8 cellular contexts compared by ENCODE assay signal in the genomic region with DNA sequence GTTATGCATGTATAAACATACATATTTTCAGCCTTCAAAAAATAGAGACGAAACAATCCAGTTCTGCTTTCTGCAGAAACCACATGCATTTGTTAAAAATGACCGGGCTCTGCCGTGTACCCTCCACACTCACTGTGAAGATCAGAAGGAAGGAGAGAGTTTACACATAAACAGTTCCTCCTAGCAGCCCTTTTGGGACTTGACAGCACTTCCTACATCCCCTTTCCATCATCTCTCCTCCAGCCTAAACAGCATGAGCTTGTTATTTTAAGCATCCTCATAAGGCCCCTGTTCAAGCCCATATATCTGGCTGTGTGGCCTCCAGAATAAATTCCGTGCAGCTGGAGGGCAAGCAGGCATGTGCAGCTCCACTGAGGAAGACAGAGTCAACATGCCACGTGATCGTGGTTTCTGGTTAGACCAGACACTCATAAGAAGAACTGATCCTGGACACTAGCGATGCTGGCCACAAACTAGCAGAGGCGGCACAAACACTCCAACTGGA. TPM values are rescaled to one million over a fixed set of nuclear protein-coding genes. Genes with fewer than 3 reads are reported as not detected.
DNase-seq lines count a peak whose midpoint lies in the region; ATAC-seq and TF ChIP-seq lines count a peak whose summit lies in the region.

No MANE protein-coding gene starts in this region.

- ATAC-seq in GM18502 (IDR thresholded peaks at IDR 0.05; ENCODE audit: poor library complexity, unreplicated experiment), result peak; percentile 84
- peak; percentile 81 for ATAC-seq in GM21526 (IDR thresholded peaks at IDR 0.05; ENCODE audit: low FRiP score, unreplicated experiment)
- peak; percentile 82 for ATAC-seq in HG03571 (IDR thresholded peaks at IDR 0.05; ENCODE audit: unreplicated experiment)
- peak; percentile 13 for ATAC-seq in left ventricle myocardium superior

- H4K20me1 ChIP-seq in H9 (ENCODE audit: control insufficient read depth, insufficient read depth, insufficient read length), result no peaks in the 10 kb centered on the region

- no peaks in the 10 kb centered on the region for H3K79me2 ChIP-seq in H9 (ENCODE audit: insufficient read depth, low read length)

- H3K14ac ChIP-seq in H9 (ENCODE audit: insufficient read depth, low read length), result no peak overlapping the region

- no peak overlapping the region for H3K27ac ChIP-seq in H9 (ENCODE audit: insufficient read length, low read depth, low read length)

- H2BK5ac ChIP-seq in H9 (ENCODE audit: insufficient read length, low read length), result no peak overlapping the region

- no peak overlapping the region for H4K91ac ChIP-seq in H9 (ENCODE audit: insufficient read length, low read depth, low read length)

- H3K27me3 Mint-ChIP-seq in osteocyte (ENCODE audit: unreplicated experiment) (no peaks in the 10 kb centered on the region), H9 (ENCODE audit: low read depth) (no peaks in the 10 kb centered on the region)

- H2AFZ ChIP-seq in H9 (ENCODE audit: low read length), result no peak overlapping the region

- no peak overlapping the region for H3K56ac ChIP-seq in H9 (ENCODE audit: insufficient read length, low read depth, low read length)

- H3K23me2 ChIP-seq in H9 (ENCODE audit: insufficient read length, low read depth, low read length, poor library complexity, severe bottlenecking), result no peaks in the 10 kb centered on the region

- H2AK5ac ChIP-seq in H9 (ENCODE audit: insufficient read length, low read length), result no peak overlapping the region

- no CpG with 5 or more reads among the region's 8 CpGs for WGBS in H9 (ENCODE audit: extremely low coverage, insufficient read length, low lambda C conversion rate)

- no peak for DNase-seq in left ventricle myocardium superior
- no peak for DNase-seq in osteocyte (ENCODE audit: extremely low spot score, unreplicated experiment)
- no peak for DNase-seq in H9
- no peak for DNase-seq in KG1 (lab: John Stamatoyannopoulos, UW)
- DNase-seq in kidney tubule cell (ENCODE audit: low spot score), result no peak

- H3K4me2 ChIP-seq in H9 (ENCODE audit: insufficient read depth, insufficient read length, low read length), result no peak overlapping the region

- H2BK12ac ChIP-seq in H9 (ENCODE audit: insufficient read length, low read depth, low read length), result no peak overlapping the region

- H3K36me3 Mint-ChIP-seq in osteocyte (ENCODE audit: unreplicated experiment) (peaks cover 53% of the 10 kb centered on the region), H9 (ENCODE audit: insufficient read depth in 1 of 3, low read depth in 3 of 3) (peaks cover 3 to 6% (median 5%) of the 10 kb centered on the region in 3 experiments; a peak in 3 of 7 replicates)

- no peak overlapping the region for H3T11ph ChIP-seq in H9 (ENCODE audit: low read length)

- TF ChIP-seq CTCF in osteocyte (IDR thresholded peaks at IDR 0.05), result no peak
- TF ChIP-seq CTCF in H9 (conservative IDR thresholded peaks at IDR 0.05), result no peak

- intact Hi-C loops in left ventricle myocardium superior (cut with micrococcal nuclease), result no loop called here

- H4K8ac ChIP-seq in H9 (replicated peaks; ENCODE audit: insufficient read length, low read depth, low read length), result no peak overlapping the region

- H3K4me3 Mint-ChIP-seq in osteocyte (ENCODE audit: unreplicated experiment), result no peak overlapping the region
- H3K4me3 Mint-ChIP-seq in H9, result no peak overlapping the region

- no peaks in the 10 kb centered on the region for H3K4me1 ChIP-seq in H9 (ENCODE audit: insufficient read depth, low read length)

- H3K79me1 ChIP-seq in H9 (ENCODE audit: insufficient read depth, low read depth, low read length, poor library complexity, severe bottlenecking), result no peaks in the 10 kb centered on the region

- H3K9me3 Mint-ChIP-seq in osteocyte (ENCODE audit: unreplicated experiment) (no peaks in the 10 kb centered on the region), H9 (no peaks in the 10 kb centered on the region)

- no peak overlapping the region for H3K9ac ChIP-seq in H9 (ENCODE audit: extremely low read depth, insufficient read length, low read length)

- H2BK20ac ChIP-seq in H9 (ENCODE audit: low read depth, low read length, poor library complexity, severe bottlenecking), result no peak overlapping the region

- H2BK120ac ChIP-seq in H9 (ENCODE audit: low read depth, low read length, poor library complexity, severe bottlenecking), result no peak overlapping the region

- no peak overlapping the region for H4K5ac ChIP-seq in H9 (ENCODE audit: insufficient read length, low read depth, low read length)

- H3K18ac ChIP-seq in H9 (ENCODE audit: insufficient read length, low read depth, low read length), result no peak overlapping the region

- H2BK15ac ChIP-seq in H9 (ENCODE audit: low read depth, low read length), result no peak overlapping the region

- H3K23ac ChIP-seq in H9 (ENCODE audit: insufficient read length, low read depth, low read length), result no peak overlapping the region

- H3K27ac Mint-ChIP-seq in osteocyte (ENCODE audit: unreplicated experiment) (no peak overlapping the region), H9 (no peak overlapping the region)

- no peaks in the 10 kb centered on the region for H3K9me3 ChIP-seq in H9 (ENCODE audit: control insufficient read depth, low read depth, low read length)

- peaks cover 18% of the 10 kb centered on the region for H3K4me1 Mint-ChIP-seq in osteocyte (ENCODE audit: unreplicated experiment)
- no peaks in the 10 kb centered on the region for H3K4me1 Mint-ChIP-seq in H9

- H3K4ac ChIP-seq in H9 (ENCODE audit: low read depth, low read length), result no peak overlapping the region

- H3K27me3 ChIP-seq in H9 (ENCODE audit: insufficient read depth, low read length), result no peaks in the 10 kb centered on the region

RNA-seq across cellular contexts. Expression of gene NIPAL4, which starts 42.2 kb away (rescaled TPM):
- total RNA-seq in left ventricle myocardium superior (not detected), osteocyte (2.3 and 2.4 TPM in 2 replicates), H9 (2021) (not detected in 2 replicates)

Comparison
In these comparisons a context has a peak if more than half of its experiments do, and no peak if none do; other contexts are left out.
1. ATAC-seq: peak in every context shown above with its lines; median percentile 84 in GM18502; 82 in HG03571; 81 in GM21526; 13 in left ventricle myocardium superior.